8 cellular contexts compared by ENCODE assay signal in the genomic region with DNA sequence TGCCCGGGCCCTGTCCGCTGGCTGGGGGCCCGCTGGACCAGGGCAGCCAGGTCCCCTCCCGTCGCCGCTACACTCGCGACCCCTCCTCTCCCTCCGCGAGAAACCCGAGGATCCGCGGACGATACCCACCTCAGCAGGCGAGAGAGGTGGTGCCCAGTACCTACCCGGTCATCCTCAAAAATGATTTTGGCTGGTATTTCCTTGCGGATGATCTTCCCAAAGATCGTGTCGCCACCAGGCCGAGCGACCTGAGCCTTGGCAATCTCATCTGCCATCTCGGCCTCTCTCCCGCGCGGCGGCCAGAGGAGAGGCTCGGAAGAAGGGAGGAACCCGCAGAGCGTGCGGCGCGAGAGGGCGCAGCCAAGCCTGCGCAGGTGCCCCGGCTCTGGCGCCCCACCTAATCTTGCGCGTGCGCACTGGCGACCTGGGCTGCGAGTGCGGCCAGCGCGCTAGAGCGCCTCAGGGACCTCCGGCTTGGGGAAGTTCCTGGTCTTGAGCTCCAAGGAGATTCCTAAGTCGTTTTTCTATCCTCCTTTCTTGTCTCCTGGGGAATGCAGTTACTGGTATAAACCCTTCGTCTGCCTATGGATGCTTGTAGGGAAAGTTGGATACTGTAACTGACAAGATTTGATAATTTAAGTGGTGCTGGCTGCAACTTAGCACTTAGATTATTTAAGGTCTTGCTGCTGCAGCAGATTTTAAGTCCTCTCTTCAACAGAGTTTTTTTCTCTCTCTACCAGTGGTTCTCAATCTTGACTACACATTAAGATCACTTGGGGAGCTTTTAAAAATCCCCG. TPM values are rescaled to one million over a fixed set of nuclear protein-coding genes. Genes with fewer than 3 reads are reported as not detected.
DNase-seq lines count a peak whose midpoint lies in the region; ATAC-seq and TF ChIP-seq lines count a peak whose summit lies in the region.

A gene (minus strand): TSS at position 326 of the 797 bp plus-strand sequence. CDS start 51 bp downstream, at position 275.

- peaks cover 28% of the 10 kb centered on the region for H3K4me1 ChIP-seq in BLaER1

- peak; percentile 84 for ATAC-seq in HG03460 (IDR thresholded peaks at IDR 0.05; ENCODE audit: unreplicated experiment)
- peak; percentile 89 for ATAC-seq in left lobe of liver

- peak within 1 kb of the TSS; percentile 93 for H3K4me2 ChIP-seq in BLaER1

- peaks cover 45% of the 10 kb centered on the region for H3K4me1 Mint-ChIP-seq in activated CD4-positive, alpha-beta T cell treated with anti-CD3 and anti-CD28 coated beads, Interleukin-2, amount 10 ng/mL, durations not matched to agents 24 days and 14 days

- H3K4me3 ChIP-seq in BLaER1, result peak within 1 kb of the TSS; percentile 92
- H3K4me3 ChIP-seq in coronary artery, result peak within 1 kb of the TSS; percentile 96

- H3K9me3 Mint-ChIP-seq in activated CD4-positive, alpha-beta T cell treated with anti-CD3 and anti-CD28 coated beads, Interleukin-2, amount 10 ng/mL, durations not matched to agents 24 days and 14 days, result no peaks in the 10 kb centered on the region

- H3K4me3 Mint-ChIP-seq in activated CD4-positive, alpha-beta T cell treated with anti-CD3 and anti-CD28 coated beads, Interleukin-2, amount 10 ng/mL, durations not matched to agents 24 days and 14 days, result peak within 1 kb of the TSS; percentile 99

- intact Hi-C loops in activated CD4-positive, alpha-beta T cell treated with anti-CD3 and anti-CD28 coated beads, Interleukin-2, amount 10 ng/mL, durations not matched to agents 24 days and 14 days (cut with micrococcal nuclease), result loop anchor here (1.0 to 2.0 kb wide), 3 partner anchors 98 to 252 kb away; no protein-coding TSS in a partner anchor

- DNase-seq in GM19240 (ENCODE audit: insufficient read length, low spot score), result peak; percentile 83
- DNase-seq in NCI-H524 treated with DMSO at 0.1 percent for 48 hours (lab: John Stamatoyannopoulos, UW), result peak; percentile 52
- peak; percentile 98 for DNase-seq in activated CD4-positive, alpha-beta T cell treated with anti-CD3 and anti-CD28 coated beads, Interleukin-2, amount 10 ng/mL, durations not matched to agents 24 days and 14 days
- DNase-seq in coronary artery (ENCODE audit: low spot score), result peak; percentile 89
- DNase-seq in left lobe of liver (ENCODE audit: low spot score), result peak; percentile 94
- peak; percentile 91 to 92 for DNase-seq in stimulated activated CD4-positive, alpha-beta T cell treated with anti-CD3 and anti-CD28 coated beads, Interleukin-2, amount 100 ng/mL, for 48 hours

- H3K36me3 Mint-ChIP-seq in activated CD4-positive, alpha-beta T cell treated with anti-CD3 and anti-CD28 coated beads, Interleukin-2, amount 10 ng/mL, durations not matched to agents 24 days and 14 days (ENCODE audit: low read depth), result peaks cover 37% of the 10 kb centered on the region

- H3K27ac ChIP-seq in BLaER1, result peak within 1 kb of the TSS; percentile 97
- peak within 1 kb of the TSS; percentile 91 to 93 for H3K27ac ChIP-seq in coronary artery

- no peak for TF ChIP-seq CTCF in coronary artery (IDR thresholded peaks at IDR 0.05)

- peaks cover 34% of the 10 kb centered on the region for H4K20me1 ChIP-seq in BLaER1

- H3K36me3 ChIP-seq in BLaER1, result peaks cover 30% of the 10 kb centered on the region

- no peaks in the 10 kb centered on the region for H3K27me3 Mint-ChIP-seq in activated CD4-positive, alpha-beta T cell treated with anti-CD3 and anti-CD28 coated beads, Interleukin-2, amount 10 ng/mL, durations not matched to agents 24 days and 14 days

- no peaks in the 10 kb centered on the region for H3K27me3 ChIP-seq in BLaER1

- H3K9me3 ChIP-seq in BLaER1, result no peaks in the 10 kb centered on the region

- H3K27ac Mint-ChIP-seq in activated CD4-positive, alpha-beta T cell treated with anti-CD3 and anti-CD28 coated beads, Interleukin-2, amount 10 ng/mL, durations not matched to agents 24 days and 14 days, result peak within 1 kb of the TSS; percentile 100

- H3K9ac ChIP-seq in BLaER1, result peak within 1 kb of the TSS; percentile 97

RNA-seq across cellular contexts. Expression of the gene that starts here (rescaled TPM):
- total RNA-seq in activated CD4-positive, alpha-beta T cell treated with anti-CD3 and anti-CD28 coated beads, Interleukin-2, amount 10 ng/mL, durations not matched to agents 24 days and 14 days, result 280 and 282 TPM in 2 replicates
- total RNA-seq in left lobe of liver, result 178 TPM

Comparison
In these comparisons a context has a peak if more than half of its experiments do, and no peak if none do; other contexts are left out.
1. Peak in every context shown above with its lines: DNase-seq, ATAC-seq, H3K4me3 ChIP-seq and H3K27ac ChIP-seq.